17 cellular contexts compared by ENCODE assay signal in genomic region chr16:28126684-28127620, GRCh38.
DNase-seq lines count a peak whose midpoint lies in the region; ATAC-seq and TF ChIP-seq lines count a peak whose summit lies in the region.
"Had no signal": no experiment of that assay in that cellular context is flagged by ENCODE, and none has a peak within 500 bp of the region (broad histone marks: within the 10 kb centered on the region; RNA-seq: fewer than 3 reads in every experiment).

No MANE protein-coding gene starts in this region.

- no peaks in the 10 kb centered on the region for H3K9me3 Mint-ChIP-seq in activated CD4-positive, alpha-beta T cell treated with anti-CD3 and anti-CD28 coated beads, Interleukin-2, amount 10 ng/mL, durations not matched to agents 24 days and 14 days
- H3K9me3 Mint-ChIP-seq in activated CD8-positive, alpha-beta T cell treated with anti-CD3 and anti-CD28 coated beads for 36 hours = no peaks in the 10 kb centered on the region
- H3K9me3 Mint-ChIP-seq in immature natural killer cell (no peaks in the 10 kb centered on the region), MCF 10A (ENCODE audit: unreplicated experiment) (no peaks in the 10 kb centered on the region)
- no peaks in the 10 kb centered on the region for H3K9me3 Mint-ChIP-seq in stimulated activated naive B cell treated with anti-CD40 and anti-IgM and Interleukin-4, amounts not matched to agents 10 μg/mL and 1 μg/mL and 100 μg/mL, for 72 hours
- H3K9me3 Mint-ChIP-seq: GM23338, type B pancreatic cell had no signal

- TF ChIP-seq CTCF in activated CD8-positive, alpha-beta T cell treated with anti-CD3 and anti-CD28 coated beads for 36 hours (IDR thresholded peaks at IDR 0.05) = no peak
- no peak for TF ChIP-seq CTCF in MCF 10A (IDR thresholded peaks at IDR 0.05; ENCODE audit: unreplicated experiment)

- intact Hi-C loops in activated CD4-positive, alpha-beta T cell treated with anti-CD3 and anti-CD28 coated beads, Interleukin-2, amount 10 ng/mL, durations not matched to agents 24 days and 14 days (cut with micrococcal nuclease) = no loop called here
- intact Hi-C loops in activated CD8-positive, alpha-beta T cell treated with anti-CD3 and anti-CD28 coated beads for 36 hours (cut with micrococcal nuclease) = no loop called here
- intact Hi-C loops in MCF 10A (cut with micrococcal nuclease) = no loop called here

- no peaks in the 10 kb centered on the region for H3K27me3 Mint-ChIP-seq in activated CD4-positive, alpha-beta T cell treated with anti-CD3 and anti-CD28 coated beads, Interleukin-2, amount 10 ng/mL, durations not matched to agents 24 days and 14 days
- H3K27me3 Mint-ChIP-seq in activated CD8-positive, alpha-beta T cell treated with anti-CD3 and anti-CD28 coated beads for 36 hours = no peaks in the 10 kb centered on the region
- H3K27me3 Mint-ChIP-seq in immature natural killer cell (ENCODE audit: low read depth in 3 of 3) = peaks cover 0 to 2% (median 0%) of the 10 kb centered on the region in 3 donors
- no peaks in the 10 kb centered on the region for H3K27me3 Mint-ChIP-seq in stimulated activated naive B cell treated with anti-CD40 and anti-IgM and Interleukin-4, amounts not matched to agents 10 μg/mL and 1 μg/mL and 100 μg/mL, for 72 hours
- H3K27me3 Mint-ChIP-seq in MCF 10A (ENCODE audit: insufficient read depth, unreplicated experiment) = no peaks in the 10 kb centered on the region
- H3K27me3 Mint-ChIP-seq: type B pancreatic cell had no signal

- no peak for ATAC-seq in activated CD8-positive, alpha-beta T cell treated with anti-CD3 and anti-CD28 coated beads for 36 hours
- ATAC-seq in stimulated activated naive B cell treated with anti-CD40 and anti-IgM and Interleukin-4, amounts not matched to agents 10 μg/mL and 1 μg/mL and 100 μg/mL, for 72 hours (replicated peaks) = no peak
- ATAC-seq: GM23338 had no signal

- no peak for DNase-seq in activated CD4-positive, alpha-beta T cell treated with anti-CD3 and anti-CD28 coated beads, Interleukin-2, amount 10 ng/mL, durations not matched to agents 24 days and 14 days
- DNase-seq in activated CD4-positive, alpha-beta T cell treated with anti-CD3 and anti-CD28 coated beads, Interleukin-2, amount 50 U/mL, for 4 hours = no peak
- DNase-seq in activated CD8-positive, alpha-beta T cell treated with anti-CD3 and anti-CD28 coated beads for 36 hours = no peak
- DNase-seq in immature natural killer cell (no peak), MCF 10A (ENCODE audit: unreplicated experiment) (no peak), NCI-H187 treated with DMSO at 0.1 percent for 48 hours (lab: John Stamatoyannopoulos, UW) (no peak), cerebellum (ENCODE audit: low spot score) (no peak)
- DNase-seq in stimulated activated naive B cell treated with anti-CD40 and anti-IgM and Interleukin-4, amounts not matched to agents 10 μg/mL and 1 μg/mL and 100 μg/mL, for 72 hours = no peak
- DNase-seq: activated effector memory CD4-positive, alpha-beta T cell treated with anti-CD3 and anti-CD28 coated beads, Interleukin-2, amount 50 U/mL, for 16 hours; heart right ventricle; Kasumi-1; NCI-H1105; NCI-H2107; NCI-H510A; right cardiac atrium had no signal

- no TSS peak for BruUV-seq in MCF 10A (replicated peaks; lab: Mats Ljungman, UMichigan)

- CTCF ChIA-PET in activated CD8-positive, alpha-beta T cell treated with anti-CD3 and anti-CD28 coated beads for 36 hours (lab: Charles Lee) = interaction anchor here (0.7 to 1.4 kb wide), 2 partner anchors 91 to 92 kb away, joined by 3 to 4 read pairs; no protein-coding TSS in a partner anchor
- CTCF ChIA-PET in MCF 10A (lab: Yijun Ruan, JAX) = no interaction called here

- no peak overlapping the region for H3K4me3 Mint-ChIP-seq in activated CD4-positive, alpha-beta T cell treated with anti-CD3 and anti-CD28 coated beads, Interleukin-2, amount 10 ng/mL, durations not matched to agents 24 days and 14 days
- H3K4me3 Mint-ChIP-seq in activated CD8-positive, alpha-beta T cell treated with anti-CD3 and anti-CD28 coated beads for 36 hours = no peak overlapping the region
- peak overlapping the region in 1 of 5 donors; percentile 18 for H3K4me3 Mint-ChIP-seq in immature natural killer cell
- peak overlapping the region in 1 of 2 donors; percentile 7 for H3K4me3 Mint-ChIP-seq in stimulated activated naive B cell treated with anti-CD40 and anti-IgM and Interleukin-4, amounts not matched to agents 10 μg/mL and 1 μg/mL and 100 μg/mL, for 72 hours
- no peak overlapping the region for H3K4me3 Mint-ChIP-seq in MCF 10A (ENCODE audit: unreplicated experiment)
- H3K4me3 Mint-ChIP-seq: GM23338, type B pancreatic cell had no signal

- H3K36me3 Mint-ChIP-seq in activated CD4-positive, alpha-beta T cell treated with anti-CD3 and anti-CD28 coated beads, Interleukin-2, amount 10 ng/mL, durations not matched to agents 24 days and 14 days (ENCODE audit: low read depth) = peaks cover 68% of the 10 kb centered on the region
- H3K36me3 Mint-ChIP-seq in activated CD8-positive, alpha-beta T cell treated with anti-CD3 and anti-CD28 coated beads for 36 hours (ENCODE audit: low read depth) = peaks cover 70% of the 10 kb centered on the region
- H3K36me3 Mint-ChIP-seq in immature natural killer cell (peaks cover 25 to 72% (median 34%) of the 10 kb centered on the region in 3 donors), MCF 10A (ENCODE audit: insufficient read depth, unreplicated experiment) (peaks cover 89% of the 10 kb centered on the region)
- peaks cover 58 to 68% of the 10 kb centered on the region in 2 donors for H3K36me3 Mint-ChIP-seq in stimulated activated naive B cell treated with anti-CD40 and anti-IgM and Interleukin-4, amounts not matched to agents 10 μg/mL and 1 μg/mL and 100 μg/mL, for 72 hours

- POLR2A ChIA-PET in activated CD8-positive, alpha-beta T cell treated with anti-CD3 and anti-CD28 coated beads for 36 hours (lab: Charles Lee) = interaction anchor here (1.3 kb wide), 1 partner anchor 106 kb away, joined by 3 read pairs; no protein-coding TSS in a partner anchor
- POLR2A ChIA-PET in MCF 10A (lab: Yijun Ruan, JAX) = no interaction called here

- peaks cover 8% of the 10 kb centered on the region for H3K4me1 Mint-ChIP-seq in activated CD4-positive, alpha-beta T cell treated with anti-CD3 and anti-CD28 coated beads, Interleukin-2, amount 10 ng/mL, durations not matched to agents 24 days and 14 days
- peaks cover 11% of the 10 kb centered on the region for H3K4me1 Mint-ChIP-seq in activated CD8-positive, alpha-beta T cell treated with anti-CD3 and anti-CD28 coated beads for 36 hours (ENCODE audit: low read depth)
- H3K4me1 Mint-ChIP-seq in immature natural killer cell (peaks cover 23 to 43% of the 10 kb centered on the region in 2 donors), MCF 10A (ENCODE audit: insufficient read depth, unreplicated experiment) (no peaks in the 10 kb centered on the region)
- peaks cover 18 to 31% of the 10 kb centered on the region in 2 donors for H3K4me1 Mint-ChIP-seq in stimulated activated naive B cell treated with anti-CD40 and anti-IgM and Interleukin-4, amounts not matched to agents 10 μg/mL and 1 μg/mL and 100 μg/mL, for 72 hours

- peak overlapping the region; percentile 57 for H3K27ac Mint-ChIP-seq in activated CD4-positive, alpha-beta T cell treated with anti-CD3 and anti-CD28 coated beads, Interleukin-2, amount 10 ng/mL, durations not matched to agents 24 days and 14 days
- peak overlapping the region; percentile 65 for H3K27ac Mint-ChIP-seq in activated CD8-positive, alpha-beta T cell treated with anti-CD3 and anti-CD28 coated beads for 36 hours
- H3K27ac Mint-ChIP-seq in immature natural killer cell (peak overlapping the region; percentile 13 to 77 (median 64)), MCF 10A (ENCODE audit: low read depth, unreplicated experiment) (no peak overlapping the region)
- H3K27ac Mint-ChIP-seq in stimulated activated naive B cell treated with anti-CD40 and anti-IgM and Interleukin-4, amounts not matched to agents 10 μg/mL and 1 μg/mL and 100 μg/mL, for 72 hours = peak overlapping the region; percentile 81
- H3K27ac Mint-ChIP-seq: GM23338, type B pancreatic cell had no signal
